Comparison of ENCODE assay signal across 1 cellular context in genomic region chr6:21398741-21399140, GRCh38.
TF ChIP-seq lines count a peak whose summit lies in the region.

No MANE protein-coding gene starts in this region.

TF ChIP-seq in WTC11, 78 proteins besides CTCF, POLR2A, EP300 and RAD21:
- TF ChIP-seq, protein P1, sequence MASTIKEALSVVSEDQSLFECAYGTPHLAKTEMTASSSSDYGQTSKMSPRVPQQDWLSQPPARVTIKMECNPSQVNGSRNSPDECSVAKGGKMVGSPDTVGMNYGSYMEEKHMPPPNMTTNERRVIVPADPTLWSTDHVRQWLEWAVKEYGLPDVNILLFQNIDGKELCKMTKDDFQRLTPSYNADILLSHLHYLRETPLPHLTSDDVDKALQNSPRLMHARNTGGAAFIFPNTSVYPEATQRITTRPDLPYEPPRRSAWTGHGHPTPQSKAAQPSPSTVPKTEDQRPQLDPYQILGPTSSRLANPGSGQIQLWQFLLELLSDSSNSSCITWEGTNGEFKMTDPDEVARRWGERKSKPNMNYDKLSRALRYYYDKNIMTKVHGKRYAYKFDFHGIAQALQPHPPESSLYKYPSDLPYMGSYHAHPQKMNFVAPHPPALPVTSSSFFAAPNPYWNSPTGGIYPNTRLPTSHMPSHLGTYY (CRISPR knock-in tag; IDR thresholded peaks at IDR 0.05), result no peak
- TF ChIP-seq ZNF263 (CRISPR knock-in tag; IDR thresholded peaks at IDR 0.05; ENCODE audit: low read depth) (no peak), NR3C1 (CRISPR knock-in tag; conservative IDR thresholded peaks at IDR 0.05; ENCODE audit: low read depth) (no peak), SP1 (CRISPR knock-in tag; conservative IDR thresholded peaks at IDR 0.05) (no peak), HMGA2 (CRISPR knock-in tag; IDR thresholded peaks at IDR 0.05) (no peak)
